In genomic region chr9:129335456-129336129, GRCh38 we compare ENCODE assay signal across 11 cellular contexts.
A peak's percentile ranks its signal among the peaks of the same experiment; 100 is the strongest.
DNase-seq lines count a peak whose midpoint lies in the region; ATAC-seq and TF ChIP-seq lines count a peak whose summit lies in the region.
"Had no signal": no experiment of that assay in that cellular context is flagged by ENCODE, and none has a peak within 500 bp of the region (broad histone marks: within the 10 kb centered on the region; RNA-seq: fewer than 3 reads in every experiment).

No MANE protein-coding gene starts in this region.

- no peak for ATAC-seq in thoracic aorta (ENCODE audit: insufficient number of reproducible peaks, low FRiP score, low read depth)

- no peaks in the 10 kb centered on the region for H3K79me2 ChIP-seq in mesendoderm (ENCODE audit: control insufficient read depth, insufficient read depth, low read length)
- no peaks in the 10 kb centered on the region for H3K79me2 ChIP-seq in osteoblast (ENCODE audit: insufficient read depth, low read length)

- peak overlapping the region; percentile 87 for H3K56ac ChIP-seq in mesendoderm (ENCODE audit: low read length)

- TF ChIP-seq CTCF in chondrocyte (IDR thresholded peaks at IDR 0.05) (no peak), thoracic aorta (IDR thresholded peaks at IDR 0.05) (no peak), osteoblast (IDR thresholded peaks at IDR 0.05; ENCODE audit: extremely low read depth, low read depth, low read length) (no peak)

- H2BK15ac ChIP-seq in mesendoderm (replicated peaks; ENCODE audit: low read depth), result no peak overlapping the region

- no peak for DNase-seq in chondrocyte (ENCODE audit: low spot score)
- no peak for DNase-seq in mesendoderm
- no peak for DNase-seq in thoracic aorta (ENCODE audit: low spot score)
- DNase-seq in osteoblast (ENCODE audit: insufficient read length, low spot score, missing footprints), result no peak
- no peak for DNase-seq in NCI-H146 (lab: John Stamatoyannopoulos, UW)
- no peak for DNase-seq in DMS53 (lab: John Stamatoyannopoulos, UW)
- no peak for DNase-seq in erythroblast (lab: John Stamatoyannopoulos, UW)
- DNase-seq: midbrain, NCI-H1436, SJCRH30 had no signal

- WGBS in HUES64, result 58% methylated on average over 7 of the region's 7 CpGs
- no CpG with 5 or more reads among the region's 7 CpGs for WGBS in mesendoderm (ENCODE audit: extremely low coverage, insufficient coverage, low lambda C conversion rate)

- H3K4me3 Mint-ChIP-seq in chondrocyte (ENCODE audit: unreplicated experiment), result peak overlapping the region; percentile 15

- peak overlapping the region; percentile 86 for H2BK5ac ChIP-seq in mesendoderm (ENCODE audit: low read length)

- peak overlapping the region; percentile 94 for H3K27ac Mint-ChIP-seq in chondrocyte (ENCODE audit: unreplicated experiment)

- peaks cover 39% of the 10 kb centered on the region for H3K4me1 ChIP-seq in HUES64 (ENCODE audit: insufficient read depth, low read length)
- H3K4me1 ChIP-seq in mesendoderm (ENCODE audit: control insufficient read depth, low read depth, low read length), result peaks cover 18% of the 10 kb centered on the region
- peaks cover 41 to 57% of the 10 kb centered on the region in 2 donors for H3K4me1 ChIP-seq in thoracic aorta (ENCODE audit: control insufficient read depth in 1 of 2, low read depth in 2 of 2)
- peaks cover 59% of the 10 kb centered on the region for H3K4me1 ChIP-seq in osteoblast (ENCODE audit: insufficient read depth, low read length)

- no peaks in the 10 kb centered on the region for H3K27me3 ChIP-seq in HUES64 (ENCODE audit: insufficient read depth, low read length)
- H3K27me3 ChIP-seq in mesendoderm (ENCODE audit: insufficient read depth, low read length, poor library complexity), result no peaks in the 10 kb centered on the region
- no peaks in the 10 kb centered on the region for H3K27me3 ChIP-seq in thoracic aorta (replicated peaks; ENCODE audit: insufficient read depth)
- no peaks in the 10 kb centered on the region for H3K27me3 ChIP-seq in osteoblast (ENCODE audit: insufficient read depth, low read length)
- H3K27me3 ChIP-seq: SJCRH30 had no signal

- H3K9ac ChIP-seq in HUES64 (ENCODE audit: low read depth, low read length), result no peak overlapping the region
- peak overlapping the region; percentile 20 for H3K9ac ChIP-seq in mesendoderm (ENCODE audit: low read length)

- H3K27ac ChIP-seq in HUES64 (ENCODE audit: low read depth, low read length) (peak overlapping the region; percentile 15; the same call in 1 of the 2 replicates), mesendoderm (ENCODE audit: low read depth, low read length) (peak overlapping the region; percentile 83), thoracic aorta (peak overlapping the region; percentile 95), osteoblast (ENCODE audit: low read depth, low read length) (no peak overlapping the region)

- H3K36me3 ChIP-seq in HUES64 (ENCODE audit: insufficient read depth, low read length) (no peaks in the 10 kb centered on the region), mesendoderm (ENCODE audit: control insufficient read depth, insufficient read depth, low read length) (no peaks in the 10 kb centered on the region), thoracic aorta (no peaks in the 10 kb centered on the region), osteoblast (ENCODE audit: insufficient read depth, low read length) (no peaks in the 10 kb centered on the region)
- H3K36me3 ChIP-seq: SJCRH30 had no signal

- no peak overlapping the region for H4K8ac ChIP-seq in mesendoderm (ENCODE audit: low read depth, low read length)

- no peaks in the 10 kb centered on the region for H4K20me1 ChIP-seq in osteoblast (ENCODE audit: insufficient read depth, low read length)

- H3K9me3 Mint-ChIP-seq in chondrocyte (ENCODE audit: low read depth), result peaks cover 8% of the 10 kb centered on the region

- no peaks in the 10 kb centered on the region for H3K36me3 Mint-ChIP-seq in chondrocyte (ENCODE audit: low read depth)

- no peaks in the 10 kb centered on the region for H3K27me3 Mint-ChIP-seq in chondrocyte (ENCODE audit: low read depth)

- H2AFZ ChIP-seq in osteoblast (ENCODE audit: low read length), result no peak overlapping the region

- H3K4me3 ChIP-seq in HUES64 (ENCODE audit: low read length) (no peak overlapping the region), mesendoderm (ENCODE audit: low read length) (no peak overlapping the region), thoracic aorta (peak overlapping the region; percentile 72), osteoblast (ENCODE audit: insufficient read depth, low read length) (no peak overlapping the region)

- no peak overlapping the region for H3K4me2 ChIP-seq in mesendoderm (ENCODE audit: low read length)
- H3K4me2 ChIP-seq in osteoblast (ENCODE audit: insufficient read depth, low read length), result no peak overlapping the region

- TF ChIP-seq POLR2A in erythroblast (IDR thresholded peaks at IDR 0.05; ENCODE audit: low read length), result no peak

- H2AK5ac ChIP-seq in mesendoderm (ENCODE audit: low read length), result peak overlapping the region; percentile 84

- H3K9me3 ChIP-seq in HUES64 (ENCODE audit: insufficient read depth, low read depth, low read length) (peaks cover 5% of the 10 kb centered on the region; the same call in 1 of the 2 replicates), thoracic aorta (peaks cover 4% of the 10 kb centered on the region), osteoblast (ENCODE audit: low read depth, low read length) (peaks cover 2% of the 10 kb centered on the region)

- H3K4ac ChIP-seq in mesendoderm (ENCODE audit: low read depth, low read length), result no peak overlapping the region

- no peak overlapping the region for H4K5ac ChIP-seq in mesendoderm (ENCODE audit: low read length)

- H3K23ac ChIP-seq in mesendoderm (ENCODE audit: low read length), result no peak overlapping the region

- peaks cover 57% of the 10 kb centered on the region for H3K4me1 Mint-ChIP-seq in chondrocyte (ENCODE audit: low read depth)

- peak overlapping the region; percentile 65 for H2BK120ac ChIP-seq in mesendoderm (ENCODE audit: low read depth, low read length)

- H3K79me1 ChIP-seq in mesendoderm (ENCODE audit: low read length), result no peaks in the 10 kb centered on the region

- H3K18ac ChIP-seq in mesendoderm (ENCODE audit: low read length), result peak overlapping the region; percentile 9
